1 cellular context compared by ENCODE assay signal in genomic region chr16:28524544-28525179, GRCh38.
TF ChIP-seq lines count a peak whose summit lies in the region.

No MANE protein-coding gene starts in this region.

TF ChIP-seq in HepG2, 621 proteins besides CTCF, POLR2A, EP300 and RAD21:
- TF ChIP-seq ZNF138 (CRISPR knock-in tag; IDR thresholded peaks at IDR 0.05; ENCODE audit: low read depth), result no peak
- TF ChIP-seq ZNF883 (CRISPR knock-in tag; IDR thresholded peaks at IDR 0.05; ENCODE audit: not compliant biosample characterization), result peak; percentile 14
- TF ChIP-seq ZNF121 (CRISPR knock-in tag; IDR thresholded peaks at IDR 0.05), result peak; percentile 58
- TF ChIP-seq ZNF253 (CRISPR knock-in tag; IDR thresholded peaks at IDR 0.05; ENCODE audit: borderline replicate concordance), result no peak
- TF ChIP-seq TEAD3 (CRISPR knock-in tag; optimal IDR thresholded peaks at IDR 0.05; ENCODE audit: borderline replicate concordance), result peak; percentile 16
